Comparison of ENCODE assay signal across 8 cellular contexts in genomic region chr7:140397784-140398750, GRCh38. TPM values are rescaled to one million over a fixed set of nuclear protein-coding genes. Genes with fewer than 3 reads are reported as not detected.
A peak's percentile ranks its signal among the peaks of the same experiment; 100 is the strongest.
DNase-seq lines count a peak whose midpoint lies in the region; ATAC-seq and TF ChIP-seq lines count a peak whose summit lies in the region.

Gene SLC37A3 (minus strand): TSS chr7:140398530. CDS start chr7:140382526, 16,004 bp downstream.

- ATAC-seq in HG02571 (IDR thresholded peaks at IDR 0.05; ENCODE audit: unreplicated experiment) (peak; percentile 96), T-helper 17 cell (peak; percentile 99), psoas muscle (peak; percentile 98 to 100 (median 100))

- H3K27ac ChIP-seq in left ventricle myocardium inferior (replicated peaks) (peak within 1 kb of the TSS; percentile 84), psoas muscle (peak within 1 kb of the TSS; percentile 82), urinary bladder (ENCODE audit: low read depth) (peak within 1 kb of the TSS; percentile 82)

- H3K27me3 ChIP-seq in left ventricle myocardium inferior (ENCODE audit: low read depth) (peaks cover 25% of the 10 kb centered on the region), psoas muscle (ENCODE audit: insufficient read depth in 3 of 3, low read length in 2 of 3) (peaks cover 0 to 13% (median 0%) of the 10 kb centered on the region in 3 donors)

- H3K9me3 ChIP-seq in T-helper 17 cell (ENCODE audit: control insufficient read depth, low read length, poor library complexity, severe bottlenecking): no peaks in the 10 kb centered on the region
- no peaks in the 10 kb centered on the region for H3K9me3 ChIP-seq in left ventricle myocardium inferior (replicated peaks)
- no peaks in the 10 kb centered on the region for H3K9me3 ChIP-seq in psoas muscle

- intact Hi-C loops in left ventricle myocardium inferior (cut with micrococcal nuclease): no loop called here
- intact Hi-C loops in psoas muscle (cut with DNase I): loop anchor here in 1 of 2 donors (5.0 kb wide), 1 partner anchor 666 kb away; no protein-coding TSS in a partner anchor

- peak; percentile 68 for TF ChIP-seq POLR2A in GM10847 (IDR thresholded peaks at IDR 0.05; ENCODE audit: extremely low read depth, insufficient read length)

- H3K4me3 ChIP-seq in left ventricle myocardium inferior (peak within 1 kb of the TSS; percentile 98), psoas muscle (peak within 1 kb of the TSS; percentile 98), urinary bladder (ENCODE audit: low read depth, low read length) (peak within 1 kb of the TSS; percentile 94)

- H3K4me1 Mint-ChIP-seq in T-helper 17 cell: peaks cover 14% of the 10 kb centered on the region

- no peaks in the 10 kb centered on the region for H3K27me3 Mint-ChIP-seq in T-helper 17 cell

- H3K4me1 ChIP-seq in left ventricle myocardium inferior: peaks cover 25% of the 10 kb centered on the region
- H3K4me1 ChIP-seq in psoas muscle: no peaks in the 10 kb centered on the region
- H3K4me1 ChIP-seq in urinary bladder (ENCODE audit: insufficient read depth): no peaks in the 10 kb centered on the region

- no peaks in the 10 kb centered on the region for H3K36me3 Mint-ChIP-seq in T-helper 17 cell (ENCODE audit: low read depth)

- H3K36me3 ChIP-seq in left ventricle myocardium inferior (no peaks in the 10 kb centered on the region), psoas muscle (ENCODE audit: insufficient read depth in 1 of 2, low read depth in 1 of 2) (no peaks in the 10 kb centered on the region), urinary bladder (ENCODE audit: insufficient read depth) (no peaks in the 10 kb centered on the region)

- peak within 1 kb of the TSS; percentile 54 for H3K27ac Mint-ChIP-seq in T-helper 17 cell

- DNase-seq in NCI-H1105 (lab: John Stamatoyannopoulos, UW) (peak; percentile 72), T-helper 17 cell (peak; percentile 76 to 85 (median 78)), amygdala (lab: John Stamatoyannopoulos, UW) (peak in 54 of 56 donors; percentile 12 to 87 (median 64)), left ventricle myocardium inferior (peak; percentile 86), psoas muscle (peak; percentile 87 to 92)

- 0 to 1% (median 0%) methylated on average over 40 to 66 of the region's 66 CpGs for WGBS in psoas muscle, 3 donors
- under 1% methylated on average over 66 of the region's 66 CpGs for WGBS in urinary bladder

- peak within 1 kb of the TSS; percentile 95 for H3K4me3 Mint-ChIP-seq in T-helper 17 cell

- peak; percentile 44 for TF ChIP-seq CTCF in left ventricle myocardium inferior (IDR thresholded peaks at IDR 0.05; ENCODE audit: borderline replicate concordance)
- TF ChIP-seq CTCF in psoas muscle (IDR thresholded peaks at IDR 0.05): peak; percentile 5

RNA-seq across cellular contexts. Expression of gene SLC37A3, which starts in this region (rescaled TPM):
- total RNA-seq in T-helper 17 cell: 10 to 100 TPM; 23.8 to 26.4 TPM
- total RNA-seq in left ventricle myocardium inferior: 7.5 TPM
- total RNA-seq in psoas muscle: 1 to 10 TPM; 7.0 to 9.1 (median 8.0) TPM
- 1 to 10 TPM; 5.3 to 8.5 (median 7.5) TPM for polyA plus RNA-seq in psoas muscle
- total RNA-seq in urinary bladder: 99.4 TPM
- 23.5 TPM for polyA plus RNA-seq in urinary bladder

Comparison
In these comparisons a context has a peak if more than half of its experiments do, and no peak if none do; other contexts are left out.
1. Peak in every context shown above with its lines: DNase-seq, ATAC-seq, H3K4me3 ChIP-seq and H3K27ac ChIP-seq.